Comparison of ENCODE assay signal across 11 cellular contexts in the genomic region with DNA sequence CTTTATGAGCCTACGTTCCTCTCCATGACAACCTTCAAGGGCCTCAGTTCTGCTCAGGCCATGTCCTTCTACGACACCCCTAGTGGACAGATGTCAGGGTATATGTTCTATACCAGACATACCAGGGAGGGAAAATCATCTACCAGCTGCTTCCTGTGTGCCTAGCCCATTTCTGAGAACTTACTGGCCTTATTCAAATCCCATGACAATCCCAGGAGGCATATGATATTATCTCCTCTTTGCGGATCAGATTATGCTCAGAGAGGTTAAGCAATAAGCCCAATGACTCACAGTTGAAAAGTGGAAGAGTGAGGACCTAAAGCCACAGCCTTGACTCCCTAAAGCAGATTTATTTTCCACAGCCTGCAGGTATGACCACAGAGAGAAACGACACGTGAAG.
DNase-seq lines count a peak whose midpoint lies in the region; ATAC-seq and TF ChIP-seq lines count a peak whose summit lies in the region.
"Had no signal": no experiment of that assay in that cellular context is flagged by ENCODE, and none has a peak within 500 bp of the region (broad histone marks: within the 10 kb centered on the region; RNA-seq: fewer than 3 reads in every experiment).

No MANE protein-coding gene starts in this region.

- TF ChIP-seq CTCF in AG09309 (IDR thresholded peaks at IDR 0.05; ENCODE audit: control insufficient read depth, insufficient read depth, low read depth, low read length, missing control alignments) (peak; percentile 40), Loucy (conservative IDR thresholded peaks at IDR 0.05; ENCODE audit: low read length) (peak; percentile 25; the same call in 1 of the 2 replicates), brain microvascular endothelial cell (IDR thresholded peaks at IDR 0.05; ENCODE audit: low read depth, low read length, missing control alignments) (peak; percentile 61), mucosa of descending colon (IDR thresholded peaks at IDR 0.05) (no peak), GM20000 (IDR thresholded peaks at IDR 0.05; ENCODE audit: extremely low read depth, missing control alignments) (no peak)

- H3K9me2 ChIP-seq in Loucy (replicated peaks; ENCODE audit: low read depth, low read length) = no peaks in the 10 kb centered on the region

- H2AFZ ChIP-seq in Loucy (ENCODE audit: low read length) = no peak overlapping the region

- in situ Hi-C loops in brain microvascular endothelial cell (cut with HindIII; ENCODE audit: low pct_ligation_motif_present, low sequenced_read_pairs) = no loop called here

- H3K36me3 ChIP-seq in Loucy (ENCODE audit: insufficient read depth, low read length) (no peaks in the 10 kb centered on the region), brain microvascular endothelial cell (replicated peaks) (no peaks in the 10 kb centered on the region), mucosa of descending colon (ENCODE audit: low read depth) (no peaks in the 10 kb centered on the region)

- no peaks in the 10 kb centered on the region for H3K27me3 ChIP-seq in Loucy (ENCODE audit: insufficient read depth, low read length, poor library complexity, severe bottlenecking)
- H3K27me3 ChIP-seq in brain microvascular endothelial cell (replicated peaks) = no peaks in the 10 kb centered on the region

- intact Hi-C loops in mucosa of descending colon (cut with DNase I, micrococcal nuclease) = no loop called here

- H3K27ac ChIP-seq in brain microvascular endothelial cell = peak overlapping the region; percentile 54
- H3K27ac ChIP-seq: HL-60 had no signal

- peak; percentile 73 for DNase-seq in AG09309 (ENCODE audit: low read depth)
- peak; percentile 87 for DNase-seq in brain microvascular endothelial cell
- no peak for DNase-seq in mucosa of descending colon
- no peak for DNase-seq in activated naive CD4-positive, alpha-beta T cell (lab: John Stamatoyannopoulos, UW)
- no peak for DNase-seq in GM20000 (ENCODE audit: low spot score)
- no peak for DNase-seq in T1000 (lab: John Stamatoyannopoulos, UW)
- DNase-seq: Right ventricle myocardium superior; stimulated activated CD4-positive, alpha-beta T cell treated with anti-CD3 and anti-CD28 coated beads, Interleukin-15, amount 100 ng/mL, for 24 hours had no signal

- ATAC-seq in mucosa of descending colon = peak; percentile 31
- ATAC-seq in GM19351 (IDR thresholded peaks at IDR 0.05; ENCODE audit: unreplicated experiment) = no peak

- H3K4me1 ChIP-seq in Loucy (ENCODE audit: insufficient read depth, low read length, poor library complexity, severe bottlenecking) = no peaks in the 10 kb centered on the region
- H3K4me1 ChIP-seq in mucosa of descending colon (ENCODE audit: low read depth) = peaks cover 5% of the 10 kb centered on the region

- H3K9me3 ChIP-seq in Loucy (ENCODE audit: insufficient read depth, low read depth, low read length) (no peaks in the 10 kb centered on the region), mucosa of descending colon (no peaks in the 10 kb centered on the region)

- no peaks in the 10 kb centered on the region for H4K20me1 ChIP-seq in Loucy (ENCODE audit: insufficient read depth, low read length, poor library complexity, severe bottlenecking)

- no peaks in the 10 kb centered on the region for H3K79me2 ChIP-seq in Loucy (ENCODE audit: insufficient read depth, low read length)

- H3K4me2 ChIP-seq in Loucy (ENCODE audit: low read depth, low read length, poor library complexity, severe bottlenecking) = no peak overlapping the region

- H3K4me3 ChIP-seq in AG09309 (ENCODE audit: control insufficient read depth, low read depth, low read length) = no peak overlapping the region
- no peak overlapping the region for H3K4me3 ChIP-seq in Loucy (ENCODE audit: low read length, poor library complexity, severe bottlenecking)
- no peak overlapping the region for H3K4me3 ChIP-seq in brain microvascular endothelial cell (ENCODE audit: low read depth, low read length)
- H3K4me3 ChIP-seq in mucosa of descending colon = no peak overlapping the region

- H3K9ac ChIP-seq in Loucy (ENCODE audit: low read depth, low read length, poor library complexity, severe bottlenecking) = no peak overlapping the region

- H3F3A ChIP-seq in Loucy (ENCODE audit: low read depth) = no peaks in the 10 kb centered on the region

Comparison
In these comparisons a context has a peak if more than half of its experiments do, and no peak if none do; other contexts are left out.
1. DNase-seq: peak in AG09309 (single experiment) and brain microvascular endothelial cell (single experiment); none in mucosa of descending colon (0 of 3), activated naive CD4-positive, alpha-beta T cell (0 of 4), GM20000 (single experiment) and T1000 (single experiment).
2. CTCF ChIP-seq: peak in AG09309 (single experiment), Loucy (single experiment) and brain microvascular endothelial cell (single experiment); none in mucosa of descending colon (single experiment) and GM20000 (single experiment).